Comparison of ENCODE assay signal across 11 cellular contexts in the genomic region with DNA sequence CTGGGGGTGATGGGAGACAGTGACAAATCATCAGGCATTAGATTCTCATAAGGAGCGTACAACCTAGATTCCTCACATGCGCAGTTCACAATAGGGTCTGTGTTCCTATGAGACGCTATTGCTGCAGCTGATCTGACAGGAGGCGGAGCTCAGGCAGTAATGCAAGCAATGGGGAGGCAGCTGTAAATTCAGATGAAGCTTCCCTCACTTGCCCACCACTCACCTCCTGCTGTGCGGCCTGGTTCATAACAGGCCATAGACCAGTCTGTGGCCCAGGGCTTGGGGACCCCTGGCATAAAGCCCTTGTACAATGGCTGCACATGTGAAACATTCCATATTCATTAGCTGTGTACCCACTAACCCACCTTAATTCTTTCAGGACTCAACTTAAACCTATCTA. TPM values are rescaled to one million over a fixed set of nuclear protein-coding genes. Genes with fewer than 3 reads are reported as not detected.
DNase-seq lines count a peak whose midpoint lies in the region; ATAC-seq and TF ChIP-seq lines count a peak whose summit lies in the region.
"Had no signal": no experiment of that assay in that cellular context is flagged by ENCODE, and none has a peak within 500 bp of the region (broad histone marks: within the 10 kb centered on the region; RNA-seq: fewer than 3 reads in every experiment).

No MANE protein-coding gene starts in this region.

- no peaks in the 10 kb centered on the region for H3K27me3 Mint-ChIP-seq in activated CD8-positive, alpha-beta T cell treated with anti-CD3 and anti-CD28 coated beads for 36 hours
- H3K27me3 Mint-ChIP-seq in activated CD8-positive, alpha-beta T cell treated with anti-CD3 and anti-CD28 coated beads, Interleukin-2, amount 10 ng/mL, durations not matched to agents 7 days and 5 days (ENCODE audit: low read depth), result peaks cover 2% of the 10 kb centered on the region
- no peaks in the 10 kb centered on the region for H3K27me3 Mint-ChIP-seq in glutamatergic neuron (ENCODE audit: unreplicated experiment)
- H3K27me3 Mint-ChIP-seq in stimulated activated memory B cell treated with anti-CD40 and anti-IgM and Interleukin-4, amounts not matched to agents 10 μg/mL and 1 μg/mL and 100 μg/mL, for 72 hours, result no peaks in the 10 kb centered on the region

- no peak for TF ChIP-seq CTCF in activated CD8-positive, alpha-beta T cell treated with anti-CD3 and anti-CD28 coated beads for 36 hours (IDR thresholded peaks at IDR 0.05)
- no peak for TF ChIP-seq CTCF in glutamatergic neuron (IDR thresholded peaks at IDR 0.05; ENCODE audit: partially characterized antibody, unreplicated experiment)

- CTCF ChIA-PET in activated CD8-positive, alpha-beta T cell treated with anti-CD3 and anti-CD28 coated beads for 36 hours (lab: Charles Lee), result interaction anchor here (1.0 to 3.2 kb wide), 4 partner anchors 18 to 90 kb away, joined by 3 to 20 read pairs (median 5); partner anchors contain the start of gene NMUR1
- CTCF ChIA-PET in activated CD8-positive, alpha-beta T cell treated with anti-CD3 and anti-CD28 coated beads, Interleukin-2, amount 10 ng/mL, durations not matched to agents 7 days and 5 days (lab: Charles Lee), result interaction anchor here (1.2 to 5.8 kb wide), 3 partner anchors 23 to 46 kb away, joined by 3 to 33 read pairs (median 5); no protein-coding TSS in a partner anchor

- intact Hi-C loops in activated CD8-positive, alpha-beta T cell treated with anti-CD3 and anti-CD28 coated beads for 36 hours (cut with micrococcal nuclease), result loop anchor here (5.0 kb wide), 1 partner anchor 45 kb away; no protein-coding TSS in a partner anchor

- H3K4me3 Mint-ChIP-seq in activated CD8-positive, alpha-beta T cell treated with anti-CD3 and anti-CD28 coated beads for 36 hours, result peak overlapping the region; percentile 12
- H3K4me3 Mint-ChIP-seq in activated CD8-positive, alpha-beta T cell treated with anti-CD3 and anti-CD28 coated beads, Interleukin-2, amount 10 ng/mL, durations not matched to agents 7 days and 5 days, result no peak overlapping the region
- H3K4me3 Mint-ChIP-seq in glutamatergic neuron (ENCODE audit: unreplicated experiment), result no peak overlapping the region
- no peak overlapping the region for H3K4me3 Mint-ChIP-seq in stimulated activated memory B cell treated with anti-CD40 and anti-IgM and Interleukin-4, amounts not matched to agents 10 μg/mL and 1 μg/mL and 100 μg/mL, for 72 hours

- no peak for DNase-seq in activated CD8-positive, alpha-beta T cell treated with anti-CD3 and anti-CD28 coated beads for 36 hours
- DNase-seq in activated CD8-positive, alpha-beta T cell treated with anti-CD3 and anti-CD28 coated beads, Interleukin-2, amount 10 ng/mL, durations not matched to agents 7 days and 5 days, result no peak
- DNase-seq in SK-N-DZ (ENCODE audit: low spot score), result peak; percentile 75
- DNase-seq in glutamatergic neuron, result no peak
- DNase-seq in retina, result peak; percentile 79
- DNase-seq in NCI-H146 treated with DMSO at 0.1 percent for 48 hours (lab: John Stamatoyannopoulos, UW; ENCODE audit: unreplicated experiment), result no peak
- no peak for DNase-seq in COR-L47 (lab: John Stamatoyannopoulos, UW)
- DNase-seq: body of pancreas, T-helper 2 cell, testis had no signal

- ATAC-seq in activated CD8-positive, alpha-beta T cell treated with anti-CD3 and anti-CD28 coated beads for 36 hours, result no peak
- ATAC-seq in activated CD8-positive, alpha-beta T cell treated with anti-CD3 and anti-CD28 coated beads, Interleukin-2, amount 10 ng/mL, durations not matched to agents 7 days and 5 days, result no peak
- ATAC-seq in stimulated activated memory B cell treated with anti-CD40 and anti-IgM and Interleukin-4, amounts not matched to agents 10 μg/mL and 1 μg/mL and 100 μg/mL, for 72 hours, result no peak
- ATAC-seq: body of pancreas had no signal

- peaks cover 17% of the 10 kb centered on the region for H3K4me1 Mint-ChIP-seq in activated CD8-positive, alpha-beta T cell treated with anti-CD3 and anti-CD28 coated beads for 36 hours (ENCODE audit: low read depth)
- peaks cover 18% of the 10 kb centered on the region for H3K4me1 Mint-ChIP-seq in activated CD8-positive, alpha-beta T cell treated with anti-CD3 and anti-CD28 coated beads, Interleukin-2, amount 10 ng/mL, durations not matched to agents 7 days and 5 days (ENCODE audit: low read depth)
- H3K4me1 Mint-ChIP-seq in glutamatergic neuron (ENCODE audit: low read depth, unreplicated experiment), result peaks cover 11% of the 10 kb centered on the region
- peaks cover 11% of the 10 kb centered on the region for H3K4me1 Mint-ChIP-seq in stimulated activated memory B cell treated with anti-CD40 and anti-IgM and Interleukin-4, amounts not matched to agents 10 μg/mL and 1 μg/mL and 100 μg/mL, for 72 hours

- H3K9me3 Mint-ChIP-seq in activated CD8-positive, alpha-beta T cell treated with anti-CD3 and anti-CD28 coated beads for 36 hours, result no peaks in the 10 kb centered on the region
- H3K9me3 Mint-ChIP-seq in activated CD8-positive, alpha-beta T cell treated with anti-CD3 and anti-CD28 coated beads, Interleukin-2, amount 10 ng/mL, durations not matched to agents 7 days and 5 days (ENCODE audit: insufficient read depth), result no peaks in the 10 kb centered on the region
- H3K9me3 Mint-ChIP-seq in glutamatergic neuron (ENCODE audit: unreplicated experiment), result peaks cover 3% of the 10 kb centered on the region
- H3K9me3 Mint-ChIP-seq in stimulated activated memory B cell treated with anti-CD40 and anti-IgM and Interleukin-4, amounts not matched to agents 10 μg/mL and 1 μg/mL and 100 μg/mL, for 72 hours, result no peaks in the 10 kb centered on the region

- H3K36me3 Mint-ChIP-seq in activated CD8-positive, alpha-beta T cell treated with anti-CD3 and anti-CD28 coated beads for 36 hours (ENCODE audit: low read depth), result peaks cover 6% of the 10 kb centered on the region
- H3K36me3 Mint-ChIP-seq in activated CD8-positive, alpha-beta T cell treated with anti-CD3 and anti-CD28 coated beads, Interleukin-2, amount 10 ng/mL, durations not matched to agents 7 days and 5 days (ENCODE audit: low read depth), result peaks cover 2% of the 10 kb centered on the region
- H3K36me3 Mint-ChIP-seq in glutamatergic neuron (ENCODE audit: unreplicated experiment), result no peaks in the 10 kb centered on the region
- H3K36me3 Mint-ChIP-seq in stimulated activated memory B cell treated with anti-CD40 and anti-IgM and Interleukin-4, amounts not matched to agents 10 μg/mL and 1 μg/mL and 100 μg/mL, for 72 hours, result no peaks in the 10 kb centered on the region

- no peak overlapping the region for H3K27ac Mint-ChIP-seq in activated CD8-positive, alpha-beta T cell treated with anti-CD3 and anti-CD28 coated beads for 36 hours
- no peak overlapping the region for H3K27ac Mint-ChIP-seq in activated CD8-positive, alpha-beta T cell treated with anti-CD3 and anti-CD28 coated beads, Interleukin-2, amount 10 ng/mL, durations not matched to agents 7 days and 5 days
- peak overlapping the region; percentile 52 for H3K27ac Mint-ChIP-seq in glutamatergic neuron (ENCODE audit: unreplicated experiment)
- no peak overlapping the region for H3K27ac Mint-ChIP-seq in stimulated activated memory B cell treated with anti-CD40 and anti-IgM and Interleukin-4, amounts not matched to agents 10 μg/mL and 1 μg/mL and 100 μg/mL, for 72 hours

- POLR2A ChIA-PET in activated CD8-positive, alpha-beta T cell treated with anti-CD3 and anti-CD28 coated beads for 36 hours (lab: Charles Lee), result interaction anchor here (0.6 to 5.4 kb wide), 4 partner anchors 47 to 202 kb away, joined by 3 to 57 read pairs (median 3); partner anchors contain the start of gene NCL
- POLR2A ChIA-PET in activated CD8-positive, alpha-beta T cell treated with anti-CD3 and anti-CD28 coated beads, Interleukin-2, amount 10 ng/mL, durations not matched to agents 7 days and 5 days (lab: Charles Lee), result interaction anchor here (2.2 kb wide), 1 partner anchor 48 kb away, joined by 7 read pairs; the partner anchor contains the start of gene NCL

RNA-seq across cellular contexts. Expression of gene NMUR1, which starts 18.0 kb away (rescaled TPM):
- total RNA-seq in activated CD8-positive, alpha-beta T cell treated with anti-CD3 and anti-CD28 coated beads for 36 hours, result under 1 TPM in 1 of 2 experiments, not detected in 1; 0.09 TPM
- under 1 TPM; 0.95 to 0.99 TPM for total RNA-seq in activated CD8-positive, alpha-beta T cell treated with anti-CD3 and anti-CD28 coated beads, Interleukin-2, amount 10 ng/mL, durations not matched to agents 7 days and 5 days
- not detected in 2 replicates for polyA plus RNA-seq in SK-N-DZ (2014; cell fraction: cytosol; rRNA removed)
- not detected in 2 replicates for polyA plus RNA-seq in SK-N-DZ (2014; cell fraction: nucleus; rRNA removed)
- 0.32 TPM for total RNA-seq in glutamatergic neuron (ENCODE audit: unreplicated experiment)

RNA-seq across cellular contexts. Expression of gene NCL, which starts 47.9 kb away (rescaled TPM):
- 1,000 to 10,000 TPM; 1,312 to 1,361 TPM for total RNA-seq in activated CD8-positive, alpha-beta T cell treated with anti-CD3 and anti-CD28 coated beads for 36 hours
- 100 to 1,000 TPM; 665 to 686 TPM for total RNA-seq in activated CD8-positive, alpha-beta T cell treated with anti-CD3 and anti-CD28 coated beads, Interleukin-2, amount 10 ng/mL, durations not matched to agents 7 days and 5 days
- 110 and 119 TPM in 2 replicates for polyA plus RNA-seq in SK-N-DZ (2014; cell fraction: cytosol; rRNA removed)
- polyA plus RNA-seq in SK-N-DZ (2014; cell fraction: nucleus; rRNA removed), result 111 and 267 TPM in 2 replicates
- total RNA-seq in glutamatergic neuron (ENCODE audit: unreplicated experiment), result 320 TPM

Comparison
In these comparisons a context has a peak if more than half of its experiments do, and no peak if none do; other contexts are left out.
1. DNase-seq: peak in SK-N-DZ (single experiment) and retina (single experiment); none in activated CD8-positive, alpha-beta T cell treated with anti-CD3 and anti-CD28 coated beads for 36 hours (single experiment), activated CD8-positive, alpha-beta T cell treated with anti-CD3 and anti-CD28 coated beads, Interleukin-2, amount 10 ng/mL, durations not matched to agents 7 days and 5 days (single experiment), glutamatergic neuron (single experiment), NCI-H146 treated with DMSO at 0.1 percent for 48 hours (single experiment) and COR-L47 (single experiment).